In genomic region chr12:31749024-31749704, GRCh38 we compare ENCODE assay signal across 8 cellular contexts. TPM values are rescaled to one million over a fixed set of nuclear protein-coding genes. Genes with fewer than 3 reads are reported as not detected.
DNase-seq lines count a peak whose midpoint lies in the region; ATAC-seq and TF ChIP-seq lines count a peak whose summit lies in the region.

No MANE protein-coding gene starts in this region.

- intact Hi-C loops in HCT116 (cut with micrococcal nuclease) (loop anchor here (1.0 to 5.0 kb wide), 2 partner anchors 16 to 208 kb away; partner anchors contain the start of gene RESF1), adrenal gland (cut with DNase I) (no loop called here)

- H3K4me2 ChIP-seq in HCT116 (ENCODE audit: low read length) = peak overlapping the region; percentile 63

- peak; percentile 99 for DNase-seq in GM12864 (ENCODE audit: low read depth)
- DNase-seq in HCT116 (ENCODE audit: low read depth, low spot score) = peak; percentile 99
- peak; percentile 100 for DNase-seq in LoVo (ENCODE audit: low spot score)
- peak; percentile 100 for DNase-seq in SHP77 treated with DMSO at 0.1 percent for 48 hours (lab: John Stamatoyannopoulos, UW)
- peak; percentile 57 to 84 (median 80) for DNase-seq in adrenal gland
- peak; percentile 95 for DNase-seq in islet precursor cell
- DNase-seq in stimulated activated CD4-positive, alpha-beta T cell treated with anti-CD3 and anti-CD28 coated beads, TNF-alpha, amount 100 ng/mL, for 48 hours (ENCODE audit: low read depth in 3 of 3) = peak; percentile 50 to 60 (median 58)
- DNase-seq in substantia nigra (lab: John Stamatoyannopoulos, UW) = no peak

- POLR2A ChIA-PET in HCT116 (lab: Charles Lee) = interaction anchor here (0.7 to 3.7 kb wide), 6 partner anchors 14 to 210 kb away, joined by 3 to 54 read pairs (median 4); partner anchors contain the start of genes AMN1 and RESF1

- TF ChIP-seq POLR2A in HCT116 (IDR thresholded peaks at IDR 0.05; ENCODE audit: borderline replicate concordance, extremely low read depth, insufficient read depth, insufficient read length) (no peak), adrenal gland (IDR thresholded peaks at IDR 0.05) (no peak)

- H3K9ac ChIP-seq in HCT116 (ENCODE audit: low read length) = peak overlapping the region; percentile 51

- peak overlapping the region; percentile 92 for H3K27ac ChIP-seq in HCT116 (ENCODE audit: low read depth, low read length)
- peak overlapping the region; percentile 5 to 75 (median 24) for H3K27ac ChIP-seq in adrenal gland
- no peak overlapping the region for H3K27ac ChIP-seq in substantia nigra (ENCODE audit: low read depth, low read length, poor library complexity, severe bottlenecking)

- TF ChIP-seq CTCF in GM12864 (IDR thresholded peaks at IDR 0.05; ENCODE audit: low read depth, low read length, missing control alignments) (no peak), HCT116 (IDR thresholded peaks at IDR 0.05 in 2 of 3, conservative IDR thresholded peaks at IDR 0.05 in 1 of 3; ENCODE audit: borderline replicate concordance in 1 of 3, insufficient read depth in 1 of 3, low read depth in 2 of 3, low read length in 2 of 3) (no peak), adrenal gland (IDR thresholded peaks at IDR 0.05) (no peak)

- H3K9me3 ChIP-seq in HCT116 (ENCODE audit: control insufficient read depth in 1 of 2, insufficient read depth in 1 of 2, low read depth in 1 of 2, low read length in 2 of 2) (no peaks in the 10 kb centered on the region), adrenal gland (replicated peaks in 1 of 3) (no peaks in the 10 kb centered on the region)

- CTCF ChIA-PET in HCT116 (lab: Charles Lee) = interaction anchor here (0.7 kb wide), 1 partner anchor 497 kb away, joined by 3 read pairs; no protein-coding TSS in a partner anchor

- H3K79me2 ChIP-seq in HCT116 (ENCODE audit: insufficient read depth, low read length) = no peaks in the 10 kb centered on the region

- peak; percentile 87 for ATAC-seq in HCT116

- RAD21 ChIA-PET in HCT116 (lab: Charles Lee; ENCODE audit: low non-redundant PET in 1 of 2, low total read pairs in 2 of 2, uncharacterized antibody in 2 of 2, unreplicated experiment in 2 of 2) = interaction anchor here in 1 of 2 experiments (0.7 to 1.3 kb wide), 3 partner anchors 14 to 120 kb away, joined by 3 to 7 read pairs (median 3); no protein-coding TSS in a partner anchor

- BruUV-seq in HCT116 (replicated peaks; lab: Mats Ljungman, UMichigan) = no TSS peak

- no peak overlapping the region for H2AFZ ChIP-seq in HCT116 (ENCODE audit: low read depth, low read length, poor library complexity, severe bottlenecking)

- peaks cover 79 to 83% of the 10 kb centered on the region in 2 experiments for H3K4me1 ChIP-seq in HCT116 (ENCODE audit: control insufficient read depth in 1 of 2, insufficient read depth in 2 of 2, low read length in 2 of 2)
- peaks cover 10 to 17% of the 10 kb centered on the region in 2 donors for H3K4me1 ChIP-seq in adrenal gland (replicated peaks in 1 of 2)

- H3K4me3 ChIP-seq in GM12864 (ENCODE audit: low read depth, low read length) = peak overlapping the region; percentile 45
- peak overlapping the region; percentile 10 to 47; a peak in 3 of 4 replicates for H3K4me3 ChIP-seq in HCT116 (replicated peaks in 1 of 2; ENCODE audit: low read depth in 1 of 2, low read length in 2 of 2)
- H3K4me3 ChIP-seq in adrenal gland = peak overlapping the region in 1 of 4 donors; percentile 20

- H3K27me3 ChIP-seq in HCT116 (ENCODE audit: insufficient read depth, low read length) (no peaks in the 10 kb centered on the region), adrenal gland (no peaks in the 10 kb centered on the region)

- H3K9me2 ChIP-seq in HCT116 (ENCODE audit: insufficient read depth) = no peaks in the 10 kb centered on the region

- 35 to 38% (median 36%) methylated on average over 5 of the region's 5 CpGs for WGBS in adrenal gland, 4 donors

- no peaks in the 10 kb centered on the region for H4K20me1 ChIP-seq in HCT116 (ENCODE audit: insufficient read depth)

- peak; percentile 58 for TF ChIP-seq RAD21 in HCT116 (IDR thresholded peaks at IDR 0.05; ENCODE audit: low read depth)

- H3K36me3 ChIP-seq in HCT116 (ENCODE audit: control insufficient read depth in 1 of 2, insufficient read depth in 2 of 2, low read length in 2 of 2) = no peaks in the 10 kb centered on the region
- H3K36me3 ChIP-seq in adrenal gland (replicated peaks in 1 of 2) = no peaks in the 10 kb centered on the region

TF ChIP-seq in HCT116, 20 proteins besides CTCF, POLR2A, EP300 and RAD21:
- TF ChIP-seq CEBPB (IDR thresholded peaks at IDR 0.05; ENCODE audit: low read depth) (peak; percentile 100), SRF (IDR thresholded peaks at IDR 0.05; ENCODE audit: low read depth) (peak; percentile 82), MAX (IDR thresholded peaks at IDR 0.05) (peak; percentile 85), ZNF274 (IDR thresholded peaks at IDR 0.05; ENCODE audit: low read depth, low read length) (no peak), EZH2phosphoT487 (IDR thresholded peaks at IDR 0.05; ENCODE audit: borderline replicate concordance) (no peak), FOSL1 (IDR thresholded peaks at IDR 0.05; ENCODE audit: low read depth) (peak; percentile 98), EZH2 (IDR thresholded peaks at IDR 0.05) (no peak), ATF3 (IDR thresholded peaks at IDR 0.05) (peak; percentile 93), REST (IDR thresholded peaks at IDR 0.05; ENCODE audit: low read depth) (no peak), ELF1 (IDR thresholded peaks at IDR 0.05; ENCODE audit: borderline replicate concordance, low read depth) (no peak; the same call in 1 of the 2 replicates), YY1 (IDR thresholded peaks at IDR 0.05; ENCODE audit: extremely low read depth, insufficient replicate concordance, low read depth, low read length) (peak; percentile 39), POLR2AphosphoS5 (IDR thresholded peaks at IDR 0.05; ENCODE audit: low read depth, low read length) (peak; percentile 80), ZFX (IDR thresholded peaks at IDR 0.05) (no peak), TCF7L2 (IDR thresholded peaks at IDR 0.05; ENCODE audit: borderline replicate concordance, extremely low read depth, insufficient read depth, insufficient read length) (peak; percentile 96), ZBTB33 (IDR thresholded peaks at IDR 0.05; ENCODE audit: extremely low read depth, insufficient replicate concordance, low read length) (peak; percentile 82), SP1 (IDR thresholded peaks at IDR 0.05; ENCODE audit: low read depth) (peak; percentile 100), JUND (IDR thresholded peaks at IDR 0.05) (peak; percentile 99), EGR1 (IDR thresholded peaks at IDR 0.05; ENCODE audit: low read depth) (peak; percentile 60), SIN3A (IDR thresholded peaks at IDR 0.05; ENCODE audit: low read depth) (peak; percentile 97), CBX3 (IDR thresholded peaks at IDR 0.05; ENCODE audit: low read depth) (peak; percentile 98)

RNA-seq across cellular contexts. Expression of gene AMN1, which starts 20.3 kb away (rescaled TPM):
- 26.9 TPM for total RNA-seq in HCT116 (2021; ENCODE audit: unreplicated experiment)
- 24.5 and 31.4 TPM in 2 replicates for polyA plus RNA-seq in HCT116 (2012)
- 10 to 100 TPM in 6 of 8 donors, 1 to 10 TPM in 2; 9.3 to 36.7 (median 13.9) TPM for total RNA-seq in adrenal gland
- polyA plus RNA-seq in adrenal gland = 10 to 100 TPM in 1 of 3 donors, 1 to 10 TPM in 2; 7.2 to 13.9 (median 8.9) TPM

Comparison
In these comparisons a context has a peak if more than half of its experiments do, and no peak if none do; other contexts are left out.
1. DNase-seq: peak in GM12864 (single experiment), HCT116 (single experiment), LoVo (single experiment), SHP77 treated with DMSO at 0.1 percent for 48 hours (single experiment), adrenal gland (7 of 7), islet precursor cell (single experiment) and stimulated activated CD4-positive, alpha-beta T cell treated with anti-CD3 and anti-CD28 coated beads, TNF-alpha, amount 100 ng/mL, for 48 hours (3 of 3); none in substantia nigra (0 of 49).